In the genomic region with DNA sequence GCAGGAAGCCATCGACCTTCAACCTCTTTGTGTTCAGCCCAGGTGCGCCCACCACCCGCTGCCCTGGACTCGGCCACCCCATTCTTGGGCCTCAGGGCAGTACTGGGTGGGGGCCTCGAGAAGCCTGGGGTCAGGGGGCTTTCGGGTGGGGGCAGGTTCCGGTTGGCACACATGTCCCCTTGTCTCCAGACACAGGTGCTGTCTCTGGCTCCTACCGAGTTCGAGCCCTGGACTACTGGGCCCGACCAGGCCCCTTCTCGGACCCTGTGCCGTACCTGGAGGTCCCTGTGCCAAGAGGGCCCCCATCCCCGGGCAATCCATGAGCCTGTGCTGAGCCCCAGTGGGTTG, we compare ENCODE assay signal across 23 cellular contexts. TPM values are rescaled to one million over a fixed set of nuclear protein-coding genes. Genes with fewer than 3 reads are reported as not detected.
DNase-seq lines count a peak whose midpoint lies in the region; ATAC-seq, FAIRE-seq and TF ChIP-seq lines count a peak whose summit lies in the region.
"Had no signal": no experiment of that assay in that cellular context is flagged by ENCODE, and none has a peak within 500 bp of the region (broad histone marks: within the 10 kb centered on the region; RNA-seq: fewer than 3 reads in every experiment).

No MANE protein-coding gene starts in this region.

- no peak overlapping the region; the same call in 1 of the 2 replicates for H2AFZ ChIP-seq in GM23338
- no peak overlapping the region for H2AFZ ChIP-seq in H1 (ENCODE audit: low read length)
- H2AFZ ChIP-seq: GM23248 had no signal

- TF ChIP-seq POLR2A in H1 (IDR thresholded peaks at IDR 0.05; ENCODE audit: control extremely low read depth in 1 of 2, low read depth in 2 of 2, low read length in 2 of 2), result no peak

- no peak overlapping the region for H2AK5ac ChIP-seq in H1 (ENCODE audit: low read depth, low read length)

- H3K27ac ChIP-seq in GM23338 (ENCODE audit: low read depth) (no peak overlapping the region), H1 (ENCODE audit: low read depth, low read length) (no peak overlapping the region), aorta (ENCODE audit: low read depth in 1 of 2, low read length in 2 of 2) (no peak overlapping the region), RWPE1 (no peak overlapping the region)
- H3K27ac ChIP-seq: A549; BLaER1 treated with 17β-estradiol and CSF1 and Interleukin-3, amounts not matched to agents 10 nM and 100 nM; GM23248 had no signal

- H4K20me1 ChIP-seq in GM23338 (replicated peaks; ENCODE audit: insufficient read depth) (no peaks in the 10 kb centered on the region; the same call in 1 of the 2 replicates), H1 (replicated peaks in 1 of 2; ENCODE audit: control insufficient read depth in 1 of 2, insufficient read depth in 2 of 2, low read length in 2 of 2) (peaks cover 2 to 17% of the 10 kb centered on the region in 2 experiments)

- H3K9me3 ChIP-seq in H1 (ENCODE audit: insufficient read depth in 2 of 2, low read depth in 1 of 2, low read length in 1 of 2) (no peaks in the 10 kb centered on the region), aorta (ENCODE audit: control insufficient read depth, low read length) (no peaks in the 10 kb centered on the region)
- H3K9me3 ChIP-seq: A549, BE2C had no signal

- no peak for TF ChIP-seq RAD21 in H1 (IDR thresholded peaks at IDR 0.05 in 1 of 2, conservative IDR thresholded peaks at IDR 0.05 in 1 of 2; ENCODE audit: low read depth in 2 of 2, low read length in 2 of 2)

- no peak overlapping the region for H2BK120ac ChIP-seq in H1 (replicated peaks; ENCODE audit: low read depth, low read length)

- CTCF ChIA-PET in H1 (lab: Charles Lee; ENCODE audit: partially characterized antibody) (no interaction called here), RWPE1 (lab: Yijun Ruan, JAX) (no interaction called here)

- H3K14ac ChIP-seq in H1 (ENCODE audit: insufficient read length), result no peak overlapping the region

- H3K4me1 ChIP-seq in GM23338 (ENCODE audit: insufficient read depth), result 0 out of 2 replicates have a peak, but pooled peaks cover 4% of the 10 kb centered on the region
- H3K4me1 ChIP-seq in H1 (replicated peaks in 1 of 4; ENCODE audit: control insufficient read depth in 3 of 4, insufficient read depth in 4 of 4, low read length in 3 of 4), result peaks cover 0 to 7% (median 5%) of the 10 kb centered on the region in 4 experiments; a peak in 5 of 7 replicates
- H3K4me1 ChIP-seq in aorta (ENCODE audit: control insufficient read depth in 1 of 2, insufficient read depth in 2 of 2, low read length in 2 of 2), result no peaks in the 10 kb centered on the region
- H3K4me1 ChIP-seq: A549, BE2C had no signal

- no peak overlapping the region for H4K91ac ChIP-seq in H1 (replicated peaks; ENCODE audit: insufficient read length, low read length)

- H3K9me2 ChIP-seq in GM23338 (ENCODE audit: insufficient read depth), result no peaks in the 10 kb centered on the region

- 92% methylated on average over 9 of the region's 13 CpGs; no CpG with 5 or more reads in 1 of the 2 experiments for WGBS in H1 (ENCODE audit: extremely low coverage in 1 of 2, insufficient coverage in 1 of 2, insufficient read length in 1 of 2, insufficient replicate concordance in 2 of 2, low coverage in 1 of 2, low lambda C conversion rate in 2 of 2, missing lambda C conversion rate in 1 of 2), 2 experiments
- 93 to 94% methylated on average over 13 of the region's 13 CpGs for WGBS in aorta, 2 donors

- no peak overlapping the region for H3K23ac ChIP-seq in H1 (ENCODE audit: insufficient read length)

- no peak overlapping the region for H3K18ac ChIP-seq in H1 (ENCODE audit: extremely low read depth, low read length)

- DNase-seq in GM23338 (ENCODE audit: low spot score) (no peak), H1 (ENCODE audit: low read depth in 1 of 2, low spot score in 2 of 2) (no peak), neural crest cell (ENCODE audit: low read depth, low spot score) (no peak), aorta (no peak), NOMO-1 treated with dmso at 0.1 percent for 144 hours (lab: John Stamatoyannopoulos, UW; ENCODE audit: unreplicated experiment) (no peak), RWPE1 (ENCODE audit: low spot score) (no peak)
- DNase-seq: 8988T; ACHN; AML-193; BE2C; Calu3; CD4-positive, alpha-beta T cell; CD8-positive, alpha-beta memory T cell; DMS53; DMS79 treated with DMSO at 0.1 percent for 48 hours; GF-D8; GM23248; HCEC 1CT had no signal

- H3K27ac Mint-ChIP-seq in GM23338 (no peak overlapping the region), neural crest cell (ENCODE audit: unreplicated experiment) (no peak overlapping the region)
- H3K27ac Mint-ChIP-seq: CD4-positive, alpha-beta T cell; CD8-positive, alpha-beta memory T cell had no signal

- ATAC-seq in GM23338 (no peak), aorta (ENCODE audit: low FRiP score) (peak; percentile 12), GM19455 (IDR thresholded peaks at IDR 0.05; ENCODE audit: unreplicated experiment) (no peak)
- ATAC-seq: A549 had no signal

- peaks cover 96% of the 10 kb centered on the region for H3K27me3 ChIP-seq in GM23338 (ENCODE audit: insufficient read depth)
- H3K27me3 ChIP-seq in H1 (replicated peaks in 1 of 4; ENCODE audit: control insufficient read depth in 3 of 4, extremely low read depth in 1 of 4, insufficient read depth in 3 of 4, low read length in 3 of 4), result peaks cover 48 to 91% (median 86%) of the 10 kb centered on the region in 4 experiments
- no peaks in the 10 kb centered on the region for H3K27me3 ChIP-seq in aorta (ENCODE audit: control insufficient read depth in 1 of 2, insufficient read depth in 2 of 2, low read length in 1 of 2)

- no peak for FAIRE-seq in H1 (lab: Jason Lieb, UNC)
- FAIRE-seq: A549, GM12892, H54 had no signal

- H2BK20ac ChIP-seq in H1 (ENCODE audit: low read length), result no peak overlapping the region

- H3K4me3 ChIP-seq in GM23338 (no peak overlapping the region), H1 (ENCODE audit: extremely low read depth in 1 of 4, insufficient read depth in 2 of 4, low read depth in 3 of 4, low read length in 4 of 4) (no peak overlapping the region), aorta (ENCODE audit: low read length in 2 of 2) (no peak overlapping the region)
- H3K4me3 ChIP-seq: A549; BLaER1 treated with 17β-estradiol and CSF1 and Interleukin-3, amounts not matched to agents 10 nM and 100 nM; GM23248 had no signal

- H3K23me2 ChIP-seq in H1 (ENCODE audit: low read depth, low read length), result peaks cover 12% of the 10 kb centered on the region; the same call in 1 of the 2 replicates

- no peak overlapping the region for H3K56ac ChIP-seq in H1 (replicated peaks; ENCODE audit: insufficient read length, low read depth, low read length)

- H2BK12ac ChIP-seq in H1 (ENCODE audit: low read depth, low read length), result peak overlapping the region; percentile 75; the same call in 1 of the 2 replicates

- H3K79me1 ChIP-seq in H1 (ENCODE audit: low read depth, low read length), result no peaks in the 10 kb centered on the region

- POLR2A ChIA-PET in H1 (lab: Charles Lee; ENCODE audit: partially characterized antibody), result no interaction called here
- POLR2A ChIA-PET in RWPE1 (lab: Yijun Ruan, JAX; ENCODE audit: low non-redundant PET), result no interaction called here

- H3K4ac ChIP-seq in H1 (replicated peaks; ENCODE audit: insufficient read length, low read depth, low read length), result no peak overlapping the region

- no peak overlapping the region for H3K9ac ChIP-seq in H1 (replicated peaks in 1 of 4; ENCODE audit: extremely low read depth in 1 of 4, low read depth in 3 of 4, low read length in 3 of 4)
- H3K9ac ChIP-seq: BLaER1 treated with 17β-estradiol and CSF1 and Interleukin-3, amounts not matched to agents 10 nM and 100 nM; GM23248 had no signal

- no peak overlapping the region for H3K4me2 ChIP-seq in GM23338
- no peak overlapping the region; a peak in 1 of 4 replicates for H3K4me2 ChIP-seq in H1 (ENCODE audit: insufficient read depth in 1 of 2, low read depth in 2 of 2, low read length in 2 of 2)
- H3K4me2 ChIP-seq: A549 had no signal

- H4K5ac ChIP-seq in H1 (ENCODE audit: insufficient read length, low read depth, low read length), result no peak overlapping the region

- peaks cover 4% of the 10 kb centered on the region; the same call in 2 of the 3 replicates for H3K4me1 Mint-ChIP-seq in GM23338
- peaks cover 10% of the 10 kb centered on the region for H3K4me1 Mint-ChIP-seq in neural crest cell

- H4K8ac ChIP-seq in H1 (ENCODE audit: extremely low read depth, insufficient read depth, low read length), result no peak overlapping the region

- no peaks in the 10 kb centered on the region for H3F3A ChIP-seq in GM23338 (replicated peaks; ENCODE audit: low read depth)

- H3K9me3 Mint-ChIP-seq in GM23338 (peaks cover 8% of the 10 kb centered on the region; the same call in 2 of the 3 replicates), neural crest cell (no peaks in the 10 kb centered on the region)
- H3K9me3 Mint-ChIP-seq: CD4-positive, alpha-beta T cell had no signal

- H3K36me3 Mint-ChIP-seq in GM23338 (ENCODE audit: low read depth) (no peaks in the 10 kb centered on the region), neural crest cell (ENCODE audit: low read depth) (peaks cover 3% of the 10 kb centered on the region)
- H3K36me3 Mint-ChIP-seq: CD8-positive, alpha-beta memory T cell had no signal

- H3K36me3 ChIP-seq in GM23338 (ENCODE audit: insufficient read depth) (no peaks in the 10 kb centered on the region), H1 (ENCODE audit: control insufficient read depth in 2 of 4, insufficient read depth in 4 of 4, low read length in 3 of 4) (no peaks in the 10 kb centered on the region), aorta (ENCODE audit: control insufficient read depth in 1 of 2, insufficient read depth in 2 of 2, low read length in 1 of 2) (no peaks in the 10 kb centered on the region)
- H3K36me3 ChIP-seq: BE2C; BLaER1 treated with 17β-estradiol and CSF1 and Interleukin-3, amounts not matched to agents 10 nM and 100 nM had no signal

- H2BK5ac ChIP-seq in H1 (ENCODE audit: low read depth, low read length), result no peak overlapping the region

- no peak for TF ChIP-seq EP300 in H1 (IDR thresholded peaks at IDR 0.05; ENCODE audit: borderline replicate concordance in 1 of 2, low read depth in 2 of 2, low read length in 2 of 2)

- H2BK15ac ChIP-seq in H1 (ENCODE audit: low read length), result no peak overlapping the region

- intact Hi-C loops in aorta (cut with DNase I), result no loop called here

- H3K27me3 Mint-ChIP-seq in GM23338 (ENCODE audit: insufficient read depth, low read depth, poor library complexity), result peaks cover 74% of the 10 kb centered on the region
- H3K27me3 Mint-ChIP-seq in neural crest cell (ENCODE audit: low read depth), result peaks cover 79% of the 10 kb centered on the region

- TF ChIP-seq CTCF in GM23338 (conservative IDR thresholded peaks at IDR 0.05; ENCODE audit: low read depth in 2 of 2) (no peak), H1 (IDR thresholded peaks at IDR 0.05; ENCODE audit: control extremely low read depth in 1 of 3, insufficient read depth in 1 of 3, low read depth in 1 of 3, low read length in 3 of 3) (no peak), neural crest cell (conservative IDR thresholded peaks at IDR 0.05) (no peak), RWPE1 (conservative IDR thresholded peaks at IDR 0.05; ENCODE audit: low read depth) (no peak)

- H3K4me3 Mint-ChIP-seq in GM23338 (peak overlapping the region; percentile 54; the same call in 2 of the 3 replicates), neural crest cell (peak overlapping the region; percentile 6)
- H3K4me3 Mint-ChIP-seq: CD4-positive, alpha-beta T cell had no signal

- no peaks in the 10 kb centered on the region for H3K79me2 ChIP-seq in GM23338 (replicated peaks; ENCODE audit: insufficient read depth)
- no peaks in the 10 kb centered on the region for H3K79me2 ChIP-seq in H1 (ENCODE audit: control insufficient read depth in 1 of 2, insufficient read depth in 2 of 2, low read length in 2 of 2)

RNA-seq across cellular contexts. Expression of a gene that starts 7.4 kb away (rescaled TPM):
- 28.6 and 35.8 TPM in 2 replicates for total RNA-seq in GM23338 (2014; rRNA removed; shearing (Covaris generic))
- polyA plus RNA-seq in GM23338 (2016; fragmentation: Nextera tagmentation; extraction: Ambion mirVana) (7.0 and 7.3 TPM in 2 replicates), H1 (2011; rRNA removed) (34.6 and 38.9 TPM in 2 replicates), aorta (10 to 100 TPM in 1 of 2 donors, 1 to 10 TPM in 1; 6.9 to 19.5 TPM)
- total RNA-seq in H1 (2021; fragmentation: NEBNext Ultra II Directional; extraction: Animal tissue kit (Norgen Biotek cat#: 25700)), result 18.8 and 18.9 TPM in 2 replicates
- polyA plus RNA-seq in H1 (2011; cell fraction: cytosol; rRNA removed), result 27.7 TPM
- 30.1 TPM for polyA plus RNA-seq in H1 (2011; cell fraction: nucleus; rRNA removed)
- 12.6 to 21.8 TPM (median 19.7 TPM) in 4 replicates for polyA plus RNA-seq in H1 (2012, experiment 1 of 2)
- 15.6 TPM for polyA plus RNA-seq in H1 (2012, experiment 2 of 2)
- 21.1 TPM for polyA plus RNA-seq in H1 (2013, experiment 1 of 2)
- polyA plus RNA-seq in H1 (2013, experiment 2 of 2), result 22.9 TPM
- 72.8 and 101 TPM in 2 replicates for polyA minus RNA-seq in H1 (2011; rRNA and poly(A)+ RNA removed)
- 20.7 TPM for polyA minus RNA-seq in H1 (2011; cell fraction: cytosol; rRNA and poly(A)+ RNA removed)
- 22.0 TPM for polyA minus RNA-seq in H1 (2011; cell fraction: nucleus; rRNA and poly(A)+ RNA removed)
- total RNA-seq in neural crest cell (54.9 and 58.8 TPM in 2 replicates), aorta (10 to 100 TPM; 28.9 to 32.9 TPM)

RNA-seq across cellular contexts. Expression of a gene that starts 10.8 kb away (rescaled TPM):
- total RNA-seq in GM23338 (2014; rRNA removed; shearing (Covaris generic)), result 0.10 and 0.16 TPM in 2 replicates
- 0.07 and 0.27 TPM in 2 replicates for polyA plus RNA-seq in GM23338 (2016; fragmentation: Nextera tagmentation; extraction: Ambion mirVana)
- total RNA-seq in H1 (2021; fragmentation: NEBNext Ultra II Directional; extraction: Animal tissue kit (Norgen Biotek cat#: 25700)), result not detected in 2 replicates
- 0.11 and 0.14 TPM in 2 replicates for polyA plus RNA-seq in H1 (2011; rRNA removed)
- polyA plus RNA-seq in H1 (2011; cell fraction: cytosol; rRNA removed), result 0.10 TPM
- 0.57 TPM for polyA plus RNA-seq in H1 (2011; cell fraction: nucleus; rRNA removed)
- polyA plus RNA-seq in H1 (2012, experiment 1 of 2), result 0.20 to 0.67 TPM (median 0.33 TPM) in 4 replicates
- polyA plus RNA-seq in H1 (2012, experiment 2 of 2), result 0.08 TPM
- polyA plus RNA-seq in H1 (2013, experiment 1 of 2), result 0.14 TPM
- polyA plus RNA-seq in H1 (2013, experiment 2 of 2), result 0.06 TPM
- 0.07 and 0.09 TPM in 2 replicates for polyA minus RNA-seq in H1 (2011; rRNA and poly(A)+ RNA removed)
- not detected for polyA minus RNA-seq in H1 (2011; cell fraction: cytosol; rRNA and poly(A)+ RNA removed)
- polyA minus RNA-seq in H1 (2011; cell fraction: nucleus; rRNA and poly(A)+ RNA removed), result 0.20 TPM
- total RNA-seq in neural crest cell, result 0.27 and 0.84 TPM in 2 replicates
- under 1 TPM in 1 of 2 donors, not detected in 1; 0.45 TPM for total RNA-seq in aorta
- under 1 TPM; 0.38 to 0.87 TPM for polyA plus RNA-seq in aorta
- total RNA-seq: CD4-positive, alpha-beta T cell; CD8-positive, alpha-beta memory T cell had no signal

RNA-seq across cellular contexts. Expression of a gene that starts 17.2 kb away (rescaled TPM):
- total RNA-seq in GM23338 (2014; rRNA removed; shearing (Covaris generic)), result 0.62 and 6.1 TPM in 2 replicates
- polyA plus RNA-seq in GM23338 (2016; fragmentation: Nextera tagmentation; extraction: Ambion mirVana), result 0.80 and 1.3 TPM in 2 replicates
- total RNA-seq in H1 (2021; fragmentation: NEBNext Ultra II Directional; extraction: Animal tissue kit (Norgen Biotek cat#: 25700)), result 4.8 and 6.5 TPM in 2 replicates
- 2.8 and 5.8 TPM in 2 replicates for polyA plus RNA-seq in H1 (2011; rRNA removed)
- polyA plus RNA-seq in H1 (2011; cell fraction: cytosol; rRNA removed), result 3.5 TPM
- 30.1 TPM for polyA plus RNA-seq in H1 (2011; cell fraction: nucleus; rRNA removed)
- 1.3 to 4.4 TPM (median 2.7 TPM) in 4 replicates for polyA plus RNA-seq in H1 (2012, experiment 1 of 2)
- polyA plus RNA-seq in H1 (2012, experiment 2 of 2), result 1.2 TPM
- 2.0 TPM for polyA plus RNA-seq in H1 (2013, experiment 1 of 2)
- polyA plus RNA-seq in H1 (2013, experiment 2 of 2), result 2.1 TPM
- polyA minus RNA-seq in H1 (2011; rRNA and poly(A)+ RNA removed), result 0.93 and 1.1 TPM in 2 replicates
- 2.7 TPM for polyA minus RNA-seq in H1 (2011; cell fraction: cytosol; rRNA and poly(A)+ RNA removed)
- polyA minus RNA-seq in H1 (2011; cell fraction: nucleus; rRNA and poly(A)+ RNA removed), result 8.1 TPM
- 16.4 and 18.0 TPM in 2 replicates for total RNA-seq in neural crest cell
- 10 to 100 TPM; 27.5 to 44.2 TPM for total RNA-seq in aorta
- polyA plus RNA-seq in aorta, result 10 to 100 TPM in 1 of 2 donors, 1 to 10 TPM in 1; 5.9 to 42.5 TPM

RNA-seq across cellular contexts. Expression of a gene that starts 30.7 kb away (rescaled TPM):
- total RNA-seq in GM23338 (2014; rRNA removed; shearing (Covaris generic)), result 18.6 and 22.4 TPM in 2 replicates
- polyA plus RNA-seq in GM23338 (2016; fragmentation: Nextera tagmentation; extraction: Ambion mirVana), result 3.4 and 4.0 TPM in 2 replicates
- total RNA-seq in H1 (2021; fragmentation: NEBNext Ultra II Directional; extraction: Animal tissue kit (Norgen Biotek cat#: 25700)), result 9.3 and 9.7 TPM in 2 replicates
- 7.3 and 14.5 TPM in 2 replicates for polyA plus RNA-seq in H1 (2011; rRNA removed)
- 11.1 TPM for polyA plus RNA-seq in H1 (2011; cell fraction: cytosol; rRNA removed)
- polyA plus RNA-seq in H1 (2011; cell fraction: nucleus; rRNA removed), result 97.1 TPM
- polyA plus RNA-seq in H1 (2012, experiment 1 of 2), result 6.3 to 10.5 TPM (median 9.8 TPM) in 4 replicates
- 5.8 TPM for polyA plus RNA-seq in H1 (2012, experiment 2 of 2)
- 5.9 TPM for polyA plus RNA-seq in H1 (2013, experiment 1 of 2)
- polyA plus RNA-seq in H1 (2013, experiment 2 of 2), result 5.2 TPM
- polyA minus RNA-seq in H1 (2011; rRNA and poly(A)+ RNA removed), result 3.4 and 6.0 TPM in 2 replicates
- 10.1 TPM for polyA minus RNA-seq in H1 (2011; cell fraction: cytosol; rRNA and poly(A)+ RNA removed)
- 13.6 TPM for polyA minus RNA-seq in H1 (2011; cell fraction: nucleus; rRNA and poly(A)+ RNA removed)
- total RNA-seq in neural crest cell, result 15.0 and 15.7 TPM in 2 replicates
- total RNA-seq in aorta, result 10 to 100 TPM; 11.2 to 14.2 TPM
- polyA plus RNA-seq in aorta, result 10 to 100 TPM in 1 of 2 donors, 1 to 10 TPM in 1; 5.4 to 13.4 TPM
